27 cellular contexts compared by ENCODE assay signal in genomic region chr2:43379494-43379893, GRCh38.
"Had no signal": no experiment of that assay in that cellular context is flagged by ENCODE, and none has a peak within 500 bp of the region (broad histone marks: within the 10 kb centered on the region; RNA-seq: fewer than 3 reads in every experiment).

No MANE protein-coding gene starts in this region.

- H3K36me3 ChIP-seq: colonic mucosa, esophagus squamous epithelium, gastroesophageal sphincter, heart right ventricle had no signal

- H3K9me3 ChIP-seq: body of pancreas, colonic mucosa, esophagus squamous epithelium, gastroesophageal sphincter, heart right ventricle had no signal

- H3K4me3 ChIP-seq: body of pancreas, colonic mucosa, esophagus squamous epithelium, gastroesophageal sphincter, heart right ventricle, hepatocyte had no signal

- FAIRE-seq: endometrium, endothelial cell of umbilical vein had no signal

- H3K27ac ChIP-seq: body of pancreas, colonic mucosa, epithelial cell of prostate, esophagus squamous epithelium, gastroesophageal sphincter, heart right ventricle, hepatocyte had no signal

- H2AFZ ChIP-seq: hepatocyte had no signal

- H3K79me2 ChIP-seq: hepatocyte had no signal

- H3K4me2 ChIP-seq: hepatocyte had no signal

- H3K27me3 ChIP-seq: body of pancreas, colonic mucosa, esophagus squamous epithelium, gastroesophageal sphincter, heart right ventricle, hepatocyte had no signal

- H3K4me1 ChIP-seq: body of pancreas, colonic mucosa had no signal

- ATAC-seq: activated T-cell treated with anti-CD3 and anti-CD28 coated beads, Interleukin-2, amount 50 U/mL, for 72 hours; body of pancreas; gastroesophageal sphincter; heart right ventricle had no signal

- DNase-seq: activated CD4-positive, alpha-beta memory T cell treated with anti-CD3 and anti-CD28 coated beads, Interleukin-2, amount 10 ng/mL, durations not matched to agents 7 days and 5 days; activated CD4-positive, alpha-beta T cell treated with anti-CD3 and anti-CD28 coated beads for 1 hour; activated CD4-positive, alpha-beta T cell treated with anti-CD3 and anti-CD28 coated beads for 4 hours; activated CD4-positive, alpha-beta T cell treated with anti-CD3 and anti-CD28 coated beads, Interleukin-2, amount 10 ng/mL, durations not matched to agents 7 days and 5 days; activated CD4-positive, alpha-beta T cell treated with anti-CD3 and anti-CD28 coated beads, Interleukin-2, amount 50 U/mL, for 4 hours; activated CD8-positive, alpha-beta memory T cell treated with anti-CD3 and anti-CD28 coated beads, Interleukin-2, amount 50 U/mL, for 48 hours; activated gamma-delta T cell; activated naive CD4-positive, alpha-beta T cell treated with anti-CD3 and anti-CD28 coated beads, Interleukin-2, amount 50 U/mL, for 16 hours; activated naive CD4-positive, alpha-beta T cell treated with Interleukin-2 at 50 U/mL for 16 hours; activated T-cell treated with anti-CD3 and anti-CD28 coated beads for 4 hours; activated T-cell treated with anti-CD3 and anti-CD28 coated beads, Interleukin-2, amount 50 U/mL, for 24 hours; activated T-cell treated with anti-CD3 and anti-CD28 coated beads, Interleukin-2, amount 50 U/mL, for 72 hours; amygdala; aorta; body of pancreas; caudate nucleus; colonic mucosa; effector CD8-positive, alpha-beta T cell; esophagus squamous epithelium; foreskin melanocyte; heart right ventricle; T-helper 2 cell had no signal
